In the genomic region with DNA sequence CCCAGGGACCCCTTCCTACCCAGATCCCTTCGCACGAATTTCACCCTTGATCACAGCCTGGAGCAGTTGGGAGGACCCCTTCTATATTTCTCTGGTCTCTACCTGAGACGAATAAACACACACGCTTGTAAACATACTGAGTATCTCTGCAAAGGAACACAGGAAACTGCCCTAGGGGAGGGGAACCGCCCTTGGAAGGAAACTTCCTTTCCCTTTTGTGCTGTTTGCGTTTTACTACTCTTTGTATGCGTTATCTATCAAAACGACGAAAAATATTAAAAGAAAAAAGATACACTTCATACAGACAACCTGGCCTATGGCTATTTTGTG, we compare ENCODE assay signal across 8 cellular contexts. TPM values are rescaled to one million over a fixed set of nuclear protein-coding genes. Genes with fewer than 3 reads are reported as not detected.
DNase-seq lines count a peak whose midpoint lies in the region; ATAC-seq and TF ChIP-seq lines count a peak whose summit lies in the region.

No MANE protein-coding gene starts in this region.

- H3K27me3 ChIP-seq in ACC112 (ENCODE audit: insufficient read depth, low read length) (no peaks in the 10 kb centered on the region), HCT116 (ENCODE audit: insufficient read depth, low read length) (no peaks in the 10 kb centered on the region), iPS-20b (ENCODE audit: insufficient read depth, low read length) (no peaks in the 10 kb centered on the region), stomach smooth muscle (ENCODE audit: control insufficient read depth in 1 of 2, insufficient read depth in 2 of 2, low read length in 2 of 2) (no peaks in the 10 kb centered on the region)

- TF ChIP-seq POLR2A in HCT116 (IDR thresholded peaks at IDR 0.05; ENCODE audit: borderline replicate concordance, extremely low read depth, insufficient read depth, insufficient read length): no peak

- no peaks in the 10 kb centered on the region for H3K9me2 ChIP-seq in HCT116 (ENCODE audit: insufficient read depth)

- intact Hi-C loops in HCT116 (cut with micrococcal nuclease): no loop called here

- BruUV-seq in HCT116 (replicated peaks; lab: Mats Ljungman, UMichigan): no TSS peak

- H3K9me3 Mint-ChIP-seq in activated naive CD8-positive, alpha-beta T cell (ENCODE audit: low read depth): no peaks in the 10 kb centered on the region

- peak overlapping the region; percentile 89 for H3K27ac Mint-ChIP-seq in activated naive CD8-positive, alpha-beta T cell

- CTCF ChIA-PET in HCT116 (lab: Charles Lee): interaction anchor here (0.9 to 2.9 kb wide), 2 partner anchors 11 to 180 kb away, joined by 3 to 17 read pairs; no protein-coding TSS in a partner anchor

- no peak for DNase-seq in HCT116 (ENCODE audit: low read depth, low spot score)
- DNase-seq in NCI-H1694 treated with DMSO at 0.1 percent for 48 hours (lab: John Stamatoyannopoulos, UW): no peak
- no peak for DNase-seq in GM13976 (ENCODE audit: low spot score)

- POLR2A ChIA-PET in HCT116 (lab: Charles Lee): interaction anchor here (1.3 kb wide), 2 partner anchors 10 to 11 kb away, joined by 4 to 5 read pairs; no protein-coding TSS in a partner anchor

- no peak for TF ChIP-seq CTCF in HCT116 (IDR thresholded peaks at IDR 0.05 in 2 of 3, conservative IDR thresholded peaks at IDR 0.05 in 1 of 3; ENCODE audit: borderline replicate concordance in 1 of 3, insufficient read depth in 1 of 3, low read depth in 2 of 3, low read length in 2 of 3)
- TF ChIP-seq CTCF in GM13976 (IDR thresholded peaks at IDR 0.05; ENCODE audit: borderline replicate concordance, control extremely low read depth, extremely low read depth, insufficient read depth, missing control alignments): no peak

- peak overlapping the region; percentile 94 for H3K4me3 Mint-ChIP-seq in activated naive CD8-positive, alpha-beta T cell

- no peaks in the 10 kb centered on the region for H4K20me1 ChIP-seq in HCT116 (ENCODE audit: insufficient read depth)

- H3K36me3 Mint-ChIP-seq in activated naive CD8-positive, alpha-beta T cell: peaks cover 2% of the 10 kb centered on the region

- H3K36me3 ChIP-seq in ACC112 (ENCODE audit: insufficient read depth, low read length): peaks cover 7% of the 10 kb centered on the region; the same call in 1 of the 2 replicates
- peaks cover 10 to 17% of the 10 kb centered on the region in 2 experiments; a peak in 3 of 4 replicates for H3K36me3 ChIP-seq in HCT116 (ENCODE audit: control insufficient read depth in 1 of 2, insufficient read depth in 2 of 2, low read length in 2 of 2)
- peaks cover 27% of the 10 kb centered on the region for H3K36me3 ChIP-seq in iPS-20b (ENCODE audit: insufficient read depth, low read depth, low read length)
- peaks cover 11 to 12% of the 10 kb centered on the region in 2 donors for H3K36me3 ChIP-seq in stomach smooth muscle (ENCODE audit: control insufficient read depth in 2 of 2, insufficient read depth in 2 of 2, low read length in 2 of 2)

- H3K27me3 Mint-ChIP-seq in activated naive CD8-positive, alpha-beta T cell: no peaks in the 10 kb centered on the region

- H2AFZ ChIP-seq in ACC112 (ENCODE audit: low read length, unreplicated experiment) (peak overlapping the region; percentile 68), HCT116 (ENCODE audit: low read depth, low read length, poor library complexity, severe bottlenecking) (no peak overlapping the region)

- peak overlapping the region; percentile 61; the same call in 1 of the 2 replicates for H3K27ac ChIP-seq in ACC112 (ENCODE audit: low read depth, low read length)
- peak overlapping the region; percentile 79 for H3K27ac ChIP-seq in HCT116 (ENCODE audit: low read depth, low read length)
- no peak overlapping the region for H3K27ac ChIP-seq in iPS-20b (ENCODE audit: low read length)
- peak overlapping the region; percentile 58 for H3K27ac ChIP-seq in stomach smooth muscle (ENCODE audit: low read length)

- ATAC-seq in HCT116: no peak
- no peak for ATAC-seq in GM21360 (IDR thresholded peaks at IDR 0.05; ENCODE audit: unreplicated experiment)

- no peaks in the 10 kb centered on the region for H3K9me3 ChIP-seq in HCT116 (ENCODE audit: control insufficient read depth in 1 of 2, insufficient read depth in 1 of 2, low read depth in 1 of 2, low read length in 2 of 2)
- H3K9me3 ChIP-seq in iPS-20b (ENCODE audit: insufficient read depth, low read depth, low read length): no peaks in the 10 kb centered on the region
- H3K9me3 ChIP-seq in stomach smooth muscle (ENCODE audit: control insufficient read depth in 2 of 2, low read length in 2 of 2): no peaks in the 10 kb centered on the region

- peaks cover 41% of the 10 kb centered on the region for H3K79me2 ChIP-seq in ACC112 (ENCODE audit: control insufficient read depth, insufficient read depth, low read length, unreplicated experiment)
- peaks cover 37% of the 10 kb centered on the region for H3K79me2 ChIP-seq in HCT116 (ENCODE audit: insufficient read depth, low read length)

- no peak for TF ChIP-seq RAD21 in HCT116 (IDR thresholded peaks at IDR 0.05; ENCODE audit: low read depth)

- H3K4me2 ChIP-seq in HCT116 (ENCODE audit: low read length): peak overlapping the region; percentile 95

- RAD21 ChIA-PET in HCT116 (lab: Charles Lee; ENCODE audit: low non-redundant PET in 1 of 2, low total read pairs in 2 of 2, uncharacterized antibody in 2 of 2, unreplicated experiment in 2 of 2): interaction anchor here in 1 of 2 experiments (1.3 kb wide), 1 partner anchor 180 kb away, joined by 3 read pairs; no protein-coding TSS in a partner anchor

- peaks cover 40% of the 10 kb centered on the region for H3K4me1 Mint-ChIP-seq in activated naive CD8-positive, alpha-beta T cell (ENCODE audit: low read depth)

- in situ Hi-C loops in GM13976 (cut with MboI; ENCODE audit: low sequenced_read_pairs, unreplicated experiment): no loop called here

- peaks cover 5% of the 10 kb centered on the region for H3K4me1 ChIP-seq in ACC112 (ENCODE audit: control insufficient read depth, insufficient read depth, low read length, unreplicated experiment)
- peaks cover 4 to 13% of the 10 kb centered on the region in 2 experiments; a peak in 3 of 4 replicates for H3K4me1 ChIP-seq in HCT116 (ENCODE audit: control insufficient read depth in 1 of 2, insufficient read depth in 2 of 2, low read length in 2 of 2)
- H3K4me1 ChIP-seq in iPS-20b (ENCODE audit: insufficient read depth, low read length): no peaks in the 10 kb centered on the region
- H3K4me1 ChIP-seq in stomach smooth muscle (ENCODE audit: control insufficient read depth, insufficient read depth, low read length): peaks cover 18% of the 10 kb centered on the region

- H3K4me3 ChIP-seq in ACC112 (ENCODE audit: low read depth, low read length): peak overlapping the region; percentile 89
- peak overlapping the region; percentile 99 to 100 for H3K4me3 ChIP-seq in HCT116 (replicated peaks in 1 of 2; ENCODE audit: low read depth in 1 of 2, low read length in 2 of 2)
- H3K4me3 ChIP-seq in iPS-20b (ENCODE audit: low read length): peak overlapping the region; percentile 99
- H3K4me3 ChIP-seq in stomach smooth muscle (ENCODE audit: low read length in 2 of 2): peak overlapping the region; percentile 99 to 100

- H3K9ac ChIP-seq in HCT116 (ENCODE audit: low read length) (peak overlapping the region; percentile 89), iPS-20b (ENCODE audit: low read depth, low read length) (peak overlapping the region; percentile 90), stomach smooth muscle (ENCODE audit: low read length in 2 of 2) (peak overlapping the region; percentile 93 to 96)

TF ChIP-seq in HCT116, 20 proteins besides CTCF, POLR2A, EP300 and RAD21:
- TF ChIP-seq EGR1 (IDR thresholded peaks at IDR 0.05; ENCODE audit: low read depth) (no peak), FOSL1 (IDR thresholded peaks at IDR 0.05; ENCODE audit: low read depth) (no peak), SRF (IDR thresholded peaks at IDR 0.05; ENCODE audit: low read depth) (no peak), ZFX (IDR thresholded peaks at IDR 0.05) (no peak), YY1 (IDR thresholded peaks at IDR 0.05; ENCODE audit: extremely low read depth, insufficient replicate concordance, low read depth, low read length) (no peak)
- TF ChIP-seq, protein P1, sequence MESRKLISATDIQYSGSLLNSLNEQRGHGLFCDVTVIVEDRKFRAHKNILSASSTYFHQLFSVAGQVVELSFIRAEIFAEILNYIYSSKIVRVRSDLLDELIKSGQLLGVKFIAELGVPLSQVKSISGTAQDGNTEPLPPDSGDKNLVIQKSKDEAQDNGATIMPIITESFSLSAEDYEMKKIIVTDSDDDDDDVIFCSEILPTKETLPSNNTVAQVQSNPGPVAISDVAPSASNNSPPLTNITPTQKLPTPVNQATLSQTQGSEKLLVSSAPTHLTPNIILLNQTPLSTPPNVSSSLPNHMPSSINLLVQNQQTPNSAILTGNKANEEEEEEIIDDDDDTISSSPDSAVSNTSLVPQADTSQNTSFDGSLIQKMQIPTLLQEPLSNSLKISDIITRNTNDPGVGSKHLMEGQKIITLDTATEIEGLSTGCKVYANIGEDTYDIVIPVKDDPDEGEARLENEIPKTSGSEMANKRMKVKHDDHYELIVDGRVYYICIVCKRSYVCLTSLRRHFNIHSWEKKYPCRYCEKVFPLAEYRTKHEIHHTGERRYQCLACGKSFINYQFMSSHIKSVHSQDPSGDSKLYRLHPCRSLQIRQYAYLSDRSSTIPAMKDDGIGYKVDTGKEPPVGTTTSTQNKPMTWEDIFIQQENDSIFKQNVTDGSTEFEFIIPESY (IDR thresholded peaks at IDR 0.05; ENCODE audit: extremely low read depth, insufficient replicate concordance, low read length): no peak

RNA-seq across cellular contexts. Expression of a gene that starts 0.8 kb away (rescaled TPM):
- 35.5 TPM for total RNA-seq in HCT116 (2021; ENCODE audit: unreplicated experiment)
- 26.1 and 29.5 TPM in 2 replicates for polyA plus RNA-seq in HCT116 (2012)

RNA-seq across cellular contexts. Expression of a gene that starts 4.1 kb away (rescaled TPM):
- not detected for total RNA-seq in HCT116 (2021; ENCODE audit: unreplicated experiment)
- not detected in 2 replicates for polyA plus RNA-seq in HCT116 (2012)
